10 cellular contexts compared by ENCODE assay signal in genomic region chr3:172517859-172518466, GRCh38. TPM values are rescaled to one million over a fixed set of nuclear protein-coding genes. Genes with fewer than 3 reads are reported as not detected.
DNase-seq lines count a peak whose midpoint lies in the region; ATAC-seq and TF ChIP-seq lines count a peak whose summit lies in the region.
"Had no signal": no experiment of that assay in that cellular context is flagged by ENCODE, and none has a peak within 500 bp of the region (broad histone marks: within the 10 kb centered on the region; RNA-seq: fewer than 3 reads in every experiment).

No MANE protein-coding gene starts in this region.

- H3K9me3 ChIP-seq in heart right ventricle (no peaks in the 10 kb centered on the region), upper lobe of right lung (no peaks in the 10 kb centered on the region)

- H3K4me3 ChIP-seq in heart right ventricle (peak overlapping the region in 4 of 10 donors; percentile 4 to 69 (median 39)), upper lobe of right lung (peak overlapping the region; percentile 69)

- no peak for TF ChIP-seq CTCF in heart right ventricle (IDR thresholded peaks at IDR 0.05)
- no peak for TF ChIP-seq CTCF in natural killer cell (IDR thresholded peaks at IDR 0.05)
- TF ChIP-seq CTCF in upper lobe of right lung (IDR thresholded peaks at IDR 0.05), result no peak

- H3K36me3 Mint-ChIP-seq in activated naive CD4-positive, alpha-beta T cell treated with anti-CD3 and anti-CD28 coated beads, Interleukin-2, amount 50 U/mL, for 72 hours, result peaks cover 38 to 91% of the 10 kb centered on the region in 2 donors
- peaks cover 12% of the 10 kb centered on the region for H3K36me3 Mint-ChIP-seq in natural killer cell
- H3K36me3 Mint-ChIP-seq: type B pancreatic cell had no signal

- peaks cover 73 to 90% of the 10 kb centered on the region in 2 donors for H3K4me1 Mint-ChIP-seq in natural killer cell

- H3K27me3 ChIP-seq in heart right ventricle, result no peaks in the 10 kb centered on the region
- H3K27me3 ChIP-seq in upper lobe of right lung, result no peaks in the 10 kb centered on the region

- intact Hi-C loops in heart right ventricle (cut with DNase I), result loop anchor here in 3 of 10 donors (2.0 to 10.0 kb wide), 2 partner anchors 67 to 77 kb away; no protein-coding TSS in a partner anchor
- intact Hi-C loops in Right ventricle myocardium inferior (cut with DNase I), result loop anchor here (5.0 kb wide), 1 partner anchor 69 kb away; no protein-coding TSS in a partner anchor
- intact Hi-C loops in natural killer cell (cut with micrococcal nuclease), result no loop called here
- intact Hi-C loops in upper lobe of right lung (cut with DNase I), result loop anchor here (10.0 kb wide), 1 partner anchor 77 kb away; no protein-coding TSS in a partner anchor

- H3K36me3 ChIP-seq in heart right ventricle (peaks cover 0 to 36% (median 0%) of the 10 kb centered on the region in 9 donors), upper lobe of right lung (peaks cover 24% of the 10 kb centered on the region)

- H3K27me3 Mint-ChIP-seq in natural killer cell (ENCODE audit: low read depth in 2 of 2), result no peaks in the 10 kb centered on the region
- H3K27me3 Mint-ChIP-seq: type B pancreatic cell had no signal

- DNase-seq in heart right ventricle (no peak), Right ventricle myocardium inferior (ENCODE audit: missing footprints) (no peak), natural killer cell (no peak), upper lobe of right lung (no peak), ecto neural progenitor cell (ENCODE audit: low spot score) (no peak)
- peak in 1 of 2 donors; percentile 61 for DNase-seq in activated naive CD4-positive, alpha-beta T cell treated with anti-CD3 and anti-CD28 coated beads, Interleukin-2, amount 50 U/mL, for 72 hours (ENCODE audit: low spot score in 2 of 2)
- DNase-seq: NCI-H1694 had no signal

- H3K4me1 ChIP-seq in heart right ventricle (peaks cover 9 to 76% (median 46%) of the 10 kb centered on the region in 9 donors), upper lobe of right lung (peaks cover 71% of the 10 kb centered on the region)

- peak overlapping the region; percentile 89 to 99 for H3K27ac Mint-ChIP-seq in activated naive CD4-positive, alpha-beta T cell treated with anti-CD3 and anti-CD28 coated beads, Interleukin-2, amount 50 U/mL, for 72 hours
- H3K27ac Mint-ChIP-seq in natural killer cell, result peak overlapping the region; percentile 86 to 87
- H3K27ac Mint-ChIP-seq: type B pancreatic cell had no signal

- 71% methylated on average over 8 of the region's 8 CpGs for WGBS in heart right ventricle, 2 donors

- no peaks in the 10 kb centered on the region for H3K9me3 Mint-ChIP-seq in activated naive CD4-positive, alpha-beta T cell treated with anti-CD3 and anti-CD28 coated beads, Interleukin-2, amount 50 U/mL, for 72 hours
- H3K9me3 Mint-ChIP-seq in natural killer cell, result no peaks in the 10 kb centered on the region
- H3K9me3 Mint-ChIP-seq: type B pancreatic cell had no signal

- peak overlapping the region in 6 of 10 donors; percentile 9 to 90 (median 82) for H3K27ac ChIP-seq in heart right ventricle
- peak overlapping the region; percentile 93 for H3K27ac ChIP-seq in upper lobe of right lung

- ATAC-seq in heart right ventricle (no peak), Right ventricle myocardium inferior (no peak), natural killer cell (no peak), upper lobe of right lung (peak; percentile 24), GM19328 (IDR thresholded peaks at IDR 0.05; ENCODE audit: unreplicated experiment) (no peak), HG03432 (IDR thresholded peaks at IDR 0.05; ENCODE audit: unreplicated experiment) (no peak)
- ATAC-seq in activated naive CD4-positive, alpha-beta T cell treated with anti-CD3 and anti-CD28 coated beads, Interleukin-2, amount 50 U/mL, for 72 hours, result peak; percentile 55 to 60

- peak overlapping the region; percentile 41 for H3K4me3 Mint-ChIP-seq in natural killer cell
- H3K4me3 Mint-ChIP-seq: type B pancreatic cell had no signal

RNA-seq across cellular contexts. Expression of gene TNFSF10, which starts 5.3 kb away (rescaled TPM):
- total RNA-seq in heart right ventricle (10 to 100 TPM in 9 of 10 donors, 1 to 10 TPM in 1; 4.7 to 51.5 (median 18.9) TPM), Right ventricle myocardium inferior (15.7 TPM), natural killer cell (10 to 100 TPM in 2 of 3 donors, 1 to 10 TPM in 1; 9.5 to 27.7 (median 18.4) TPM), upper lobe of right lung (140 TPM)
- polyA plus RNA-seq in heart right ventricle, result 10 to 100 TPM; 17.2 to 17.9 TPM
- 10 to 100 TPM; 32.7 to 99.9 TPM for total RNA-seq in activated naive CD4-positive, alpha-beta T cell treated with anti-CD3 and anti-CD28 coated beads, Interleukin-2, amount 50 U/mL, for 72 hours

Comparison
In these comparisons a context has a peak if more than half of its experiments do, and no peak if none do; other contexts are left out.
1. ATAC-seq: peak in activated naive CD4-positive, alpha-beta T cell treated with anti-CD3 and anti-CD28 coated beads, Interleukin-2, amount 50 U/mL, for 72 hours (2 of 2) and upper lobe of right lung (single experiment); none in heart right ventricle (0 of 8), Right ventricle myocardium inferior (single experiment), natural killer cell (0 of 3), GM19328 (single experiment) and HG03432 (single experiment).